ENCODE assay signal across 21 cellular contexts in the genomic region with DNA sequence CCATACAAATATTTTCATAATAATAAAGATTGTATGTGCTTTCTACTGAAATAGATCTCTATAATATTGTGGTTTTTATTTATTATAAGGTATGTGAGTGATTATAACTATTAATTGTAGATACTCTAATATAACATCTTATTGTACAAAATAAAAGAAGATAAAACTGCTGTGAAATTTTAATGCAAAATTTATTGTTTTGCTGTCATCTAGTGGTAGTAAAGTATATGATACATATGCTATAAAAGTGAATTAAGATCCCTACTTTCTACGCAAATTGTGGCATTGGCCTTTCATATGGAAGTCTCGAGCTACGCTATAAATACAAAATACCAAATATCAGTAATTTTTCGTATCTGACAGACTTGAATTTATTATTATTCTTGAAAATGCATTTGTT. TPM values are rescaled to one million over a fixed set of nuclear protein-coding genes. Genes with fewer than 3 reads are reported as not detected.
DNase-seq lines count a peak whose midpoint lies in the region; ATAC-seq and TF ChIP-seq lines count a peak whose summit lies in the region.
"Had no signal": no experiment of that assay in that cellular context is flagged by ENCODE, and none has a peak within 500 bp of the region (broad histone marks: within the 10 kb centered on the region; RNA-seq: fewer than 3 reads in every experiment).

No MANE protein-coding gene starts in this region.

- H3K27me3 ChIP-seq in breast epithelium: no peaks in the 10 kb centered on the region

- no peaks in the 10 kb centered on the region for H3K79me2 ChIP-seq in OCI-LY7 (ENCODE audit: insufficient read depth, low read depth, low read length)

- H3K4me1 Mint-ChIP-seq in MCF 10A (ENCODE audit: insufficient read depth, unreplicated experiment) (no peaks in the 10 kb centered on the region), immature natural killer cell (peaks cover 0 to 5% of the 10 kb centered on the region in 2 donors)

- DNase-seq in MCF 10A (ENCODE audit: unreplicated experiment) (no peak), breast epithelium (ENCODE audit: low spot score in 2 of 2) (no peak), OCI-LY7 (ENCODE audit: low spot score) (no peak), epithelial cell of proximal tubule (ENCODE audit: low read depth) (no peak), superior temporal gyrus (ENCODE audit: extremely low spot score) (peak; percentile 36), omental fat pad (ENCODE audit: low spot score) (no peak), immature natural killer cell (no peak), NCI-H774 (lab: John Stamatoyannopoulos, UW) (no peak)
- DNase-seq: DMS79; effector memory CD8-positive, alpha-beta T cell; islet precursor cell; NCI-H1048; NCI-H345; PC-9; stimulated activated naive CD4-positive, alpha-beta T cell; SW 1271 had no signal

- H3K27ac ChIP-seq in breast epithelium (no peak overlapping the region), OCI-LY7 (ENCODE audit: low read depth, low read length, poor library complexity, severe bottlenecking) (no peak overlapping the region)
- H3K27ac ChIP-seq: PC-9, skin epidermis, WERI-Rb-1 had no signal

- H3K9me3 ChIP-seq in breast epithelium (no peaks in the 10 kb centered on the region), OCI-LY7 (ENCODE audit: low read length) (no peaks in the 10 kb centered on the region)

- no peaks in the 10 kb centered on the region for H3K9me2 ChIP-seq in OCI-LY7 (ENCODE audit: insufficient read depth, low read length)

- no peaks in the 10 kb centered on the region for H3K9me3 Mint-ChIP-seq in MCF 10A (ENCODE audit: unreplicated experiment)
- no peaks in the 10 kb centered on the region for H3K9me3 Mint-ChIP-seq in immature natural killer cell
- H3K9me3 Mint-ChIP-seq: effector memory CD8-positive, alpha-beta T cell had no signal

- H3K36me3 ChIP-seq in breast epithelium: no peaks in the 10 kb centered on the region
- H3K36me3 ChIP-seq in OCI-LY7 (ENCODE audit: insufficient read depth, low read length): no peaks in the 10 kb centered on the region
- H3K36me3 ChIP-seq: WERI-Rb-1 had no signal

- H3K27ac Mint-ChIP-seq in MCF 10A (ENCODE audit: low read depth, unreplicated experiment) (no peak overlapping the region), immature natural killer cell (no peak overlapping the region)
- H3K27ac Mint-ChIP-seq: effector memory CD8-positive, alpha-beta T cell had no signal

- no peak overlapping the region for H2AFZ ChIP-seq in OCI-LY7 (ENCODE audit: low read length)
- H2AFZ ChIP-seq: PC-9 had no signal

- H3K36me3 Mint-ChIP-seq in MCF 10A (ENCODE audit: insufficient read depth, unreplicated experiment) (no peaks in the 10 kb centered on the region), immature natural killer cell (no peaks in the 10 kb centered on the region)

- H3K4me3 Mint-ChIP-seq in MCF 10A (ENCODE audit: unreplicated experiment): no peak overlapping the region
- H3K4me3 Mint-ChIP-seq in immature natural killer cell: no peak overlapping the region
- H3K4me3 Mint-ChIP-seq: effector memory CD8-positive, alpha-beta T cell had no signal

- CTCF ChIA-PET in MCF 10A (lab: Yijun Ruan, JAX): interaction anchor here (0.6 to 1.0 kb wide), 3 partner anchors 179 to 1631 kb away, joined by 3 read pairs; no protein-coding TSS in a partner anchor
- CTCF ChIA-PET in OCI-LY7 (lab: Charles Lee; ENCODE audit: unreplicated experiment): no interaction called here

- BruUV-seq in MCF 10A (replicated peaks; lab: Mats Ljungman, UMichigan) (no TSS peak), OCI-LY7 (replicated peaks; lab: Mats Ljungman, UMichigan) (no TSS peak)

- ATAC-seq in omental fat pad (ENCODE audit: low FRiP score): no peak
- ATAC-seq: effector memory CD8-positive, alpha-beta T cell had no signal

- POLR2A ChIA-PET in MCF 10A (lab: Yijun Ruan, JAX): no interaction called here
- POLR2A ChIA-PET in OCI-LY7 (lab: Charles Lee): interaction anchor here (1.2 kb wide), 1 partner anchor 9 kb away, joined by 3 read pairs; no protein-coding TSS in a partner anchor

- no peaks in the 10 kb centered on the region for H4K20me1 ChIP-seq in OCI-LY7 (ENCODE audit: insufficient read depth, low read length)

- no peaks in the 10 kb centered on the region for H3K4me1 ChIP-seq in breast epithelium
- no peaks in the 10 kb centered on the region for H3K4me1 ChIP-seq in OCI-LY7 (ENCODE audit: insufficient read depth, low read length, poor library complexity, severe bottlenecking)

- H3K4me2 ChIP-seq in OCI-LY7 (ENCODE audit: low read length): no peak overlapping the region
- H3K4me2 ChIP-seq: PC-9 had no signal

- TF ChIP-seq CTCF in MCF 10A (IDR thresholded peaks at IDR 0.05; ENCODE audit: unreplicated experiment) (peak; percentile 45), breast epithelium (IDR thresholded peaks at IDR 0.05) (no peak), OCI-LY7 (conservative IDR thresholded peaks at IDR 0.05; ENCODE audit: low read length) (peak; percentile 61), epithelial cell of proximal tubule (conservative IDR thresholded peaks at IDR 0.05; ENCODE audit: low read depth, low read length) (peak; percentile 12), omental fat pad (IDR thresholded peaks at IDR 0.05) (no peak)

- intact Hi-C loops in MCF 10A (cut with micrococcal nuclease): no loop called here
- intact Hi-C loops in breast epithelium (cut with DNase I; ENCODE audit: low total_unique reads): no loop called here
- intact Hi-C loops in OCI-LY7 (cut with micrococcal nuclease; ENCODE audit: unreplicated experiment): no loop called here

- H3K4me3 ChIP-seq in breast epithelium (no peak overlapping the region), OCI-LY7 (ENCODE audit: low read depth, low read length, poor library complexity, severe bottlenecking) (no peak overlapping the region), epithelial cell of proximal tubule (ENCODE audit: low read depth, low read length) (no peak overlapping the region)
- H3K4me3 ChIP-seq: PC-9, skin epidermis had no signal

- H3K27me3 Mint-ChIP-seq in MCF 10A (ENCODE audit: insufficient read depth, unreplicated experiment): no peaks in the 10 kb centered on the region
- H3K27me3 Mint-ChIP-seq in immature natural killer cell (ENCODE audit: low read depth in 3 of 3): peaks cover 0 to 3% (median 3%) of the 10 kb centered on the region in 3 donors

- TF ChIP-seq POLR2A in breast epithelium (IDR thresholded peaks at IDR 0.05): no peak

RNA-seq across cellular contexts. Expression of a gene that starts 19.3 kb away (rescaled TPM):
- total RNA-seq in MCF 10A (2022): 0.49 TPM in 1 of 2 replicates, not detected in the other
- total RNA-seq in breast epithelium: under 1 TPM in 1 of 3 donors, not detected in 2; 0.73 TPM
- total RNA-seq in OCI-LY7 (2014; rRNA removed; shearing (Covaris generic)): not detected in 2 replicates
- not detected in 2 replicates for total RNA-seq in OCI-LY7 (2022)
- total RNA-seq in epithelial cell of proximal tubule: not detected in 2 replicates
- not detected for total RNA-seq in omental fat pad
- polyA plus RNA-seq in immature natural killer cell: not detected
- total RNA-seq: glomerular endothelial cell, HT-29, PC-9, urinary bladder had no signal

RNA-seq across cellular contexts. Expression of a gene that starts 46.1 kb away (rescaled TPM):
- total RNA-seq in MCF 10A (2022) (50.2 and 51.7 TPM in 2 replicates), breast epithelium (10 to 100 TPM; 12.6 to 26.9 (median 19.0) TPM), OCI-LY7 (2022) (34.7 and 38.1 TPM in 2 replicates), epithelial cell of proximal tubule (15.3 and 17.5 TPM in 2 replicates), omental fat pad (10 to 100 TPM; 12.0 to 15.4 (median 13.1) TPM)
- total RNA-seq in OCI-LY7 (2014; rRNA removed; shearing (Covaris generic)): 24.0 and 26.6 TPM in 2 replicates
- 10 to 100 TPM in 2 of 3 donors, 1 to 10 TPM in 1; 9.3 to 16.1 (median 10.9) TPM for polyA plus RNA-seq in immature natural killer cell

Comparison
In these comparisons a context has a peak if more than half of its experiments do, and no peak if none do; other contexts are left out.
1. CTCF ChIP-seq: peak in MCF 10A (single experiment), OCI-LY7 (single experiment) and epithelial cell of proximal tubule (single experiment); none in breast epithelium (0 of 3) and omental fat pad (0 of 3).